ENCODE assay signal across 26 cellular contexts in genomic region chr12:14315501-14315900, GRCh38. TPM values are rescaled to one million over a fixed set of nuclear protein-coding genes. Genes with fewer than 3 reads are reported as not detected.
A peak's percentile ranks its signal among the peaks of the same experiment; 100 is the strongest.
DNase-seq lines count a peak whose midpoint lies in the region; ATAC-seq, FAIRE-seq and TF ChIP-seq lines count a peak whose summit lies in the region.
"Had no signal": no experiment of that assay in that cellular context is flagged by ENCODE, and none has a peak within 500 bp of the region (broad histone marks: within the 10 kb centered on the region; RNA-seq: fewer than 3 reads in every experiment).

No MANE protein-coding gene starts in this region.

- CTCF ChIA-PET in OCI-LY7 (lab: Charles Lee; ENCODE audit: unreplicated experiment) (interaction anchor here (0.9 to 1.5 kb wide), 2 partner anchors 26 to 31 kb away, joined by 3 to 5 read pairs; no protein-coding TSS in a partner anchor), HepG2 (lab: Yijun Ruan, JAX; ENCODE audit: low intra/inter-chr PET ratio, low total read pairs) (no interaction called here), Calu3 (lab: Charles Lee) (interaction anchor here (0.6 kb wide), 1 partner anchor 33 kb away, joined by 5 read pairs; no protein-coding TSS in a partner anchor)

- H3K9me2 ChIP-seq in OCI-LY7 (ENCODE audit: insufficient read depth, low read length) = no peaks in the 10 kb centered on the region

- TF ChIP-seq CTCF in OCI-LY7 (conservative IDR thresholded peaks at IDR 0.05; ENCODE audit: low read length) = no peak
- TF ChIP-seq CTCF in HepG2 (CRISPR knock-in tag; IDR thresholded peaks at IDR 0.05) = no peak
- no peak for TF ChIP-seq CTCF in Calu3 (IDR thresholded peaks at IDR 0.05; ENCODE audit: unreplicated experiment)

- no peak for TF ChIP-seq POLR2A in GM12891 (IDR thresholded peaks at IDR 0.05; ENCODE audit: low read depth, low read length)
- no peak for TF ChIP-seq POLR2A in HepG2 (IDR thresholded peaks at IDR 0.05; ENCODE audit: insufficient read depth in 1 of 2, low read depth in 2 of 2, low read length in 2 of 2)

- FAIRE-seq in GM12891 (lab: Jason Lieb, UNC) = peak; percentile 66
- no peak for FAIRE-seq in HepG2 (lab: Jason Lieb, UNC)
- FAIRE-seq: A204.1 had no signal

- BruUV-seq in OCI-LY7 (replicated peaks; lab: Mats Ljungman, UMichigan) (no TSS peak), HepG2 (replicated peaks; lab: Mats Ljungman, UMichigan) (no TSS peak), Calu3 (replicated peaks; lab: Mats Ljungman, UMichigan) (no TSS peak)

- H3K27ac Mint-ChIP-seq in Calu3 (ENCODE audit: unreplicated experiment) = no peak overlapping the region
- H3K27ac Mint-ChIP-seq: CD8-positive, alpha-beta T cell; HFFc6 had no signal

- H3K4me1 Mint-ChIP-seq in Calu3 (ENCODE audit: low read depth, unreplicated experiment) = no peaks in the 10 kb centered on the region

- ATAC-seq in esophagus mucosa = peak; percentile 60
- no peak for ATAC-seq in HepG2
- no peak for ATAC-seq in HG03280 (IDR thresholded peaks at IDR 0.05; ENCODE audit: unreplicated experiment)
- ATAC-seq: CD8-positive, alpha-beta T cell; PC-3; Right ventricle myocardium inferior had no signal

- no peak overlapping the region for H3K4me3 Mint-ChIP-seq in Calu3 (ENCODE audit: low read depth, unreplicated experiment)
- H3K4me3 Mint-ChIP-seq: CD8-positive, alpha-beta T cell; HFFc6 had no signal

- no peaks in the 10 kb centered on the region for H3K36me3 Mint-ChIP-seq in Calu3 (ENCODE audit: insufficient read depth, unreplicated experiment)
- H3K36me3 Mint-ChIP-seq: CD8-positive, alpha-beta T cell had no signal

- H3K27me3 Mint-ChIP-seq in Calu3 (ENCODE audit: unreplicated experiment) = no peaks in the 10 kb centered on the region
- H3K27me3 Mint-ChIP-seq: IgD-negative memory B cell had no signal

- TF ChIP-seq EP300 in HepG2 (IDR thresholded peaks at IDR 0.05; ENCODE audit: low read depth in 2 of 2, low read length in 2 of 2) = no peak
- TF ChIP-seq EP300 in HepG2 (CRISPR knock-in tag; IDR thresholded peaks at IDR 0.05; ENCODE audit: borderline replicate concordance) = no peak

- H3K27ac ChIP-seq in OCI-LY7 (ENCODE audit: low read depth, low read length, poor library complexity, severe bottlenecking) (peak overlapping the region; percentile 38), HepG2 (ENCODE audit: extremely low read length, insufficient read depth, low read length) (no peak overlapping the region)
- H3K27ac ChIP-seq: C4-2B, SJSA1 had no signal

- H3K79me2 ChIP-seq in OCI-LY7 (ENCODE audit: insufficient read depth, low read depth, low read length) (no peaks in the 10 kb centered on the region), HepG2 (ENCODE audit: insufficient read depth, low read length) (no peaks in the 10 kb centered on the region)

- H3K4me2 ChIP-seq in OCI-LY7 (ENCODE audit: low read length) (no peak overlapping the region), HepG2 (ENCODE audit: low read depth, low read length) (no peak overlapping the region)

- H2AFZ ChIP-seq in OCI-LY7 (ENCODE audit: low read length) (peak overlapping the region; percentile 13; the same call in 1 of the 2 replicates), HepG2 (ENCODE audit: low read length) (no peak overlapping the region)

- intact Hi-C loops in OCI-LY7 (cut with micrococcal nuclease; ENCODE audit: unreplicated experiment) (loop anchor here (5.0 kb wide), 1 partner anchor 58 kb away; no protein-coding TSS in a partner anchor), HepG2 (cut with micrococcal nuclease; ENCODE audit: unreplicated experiment) (no loop called here), Calu3 (cut with micrococcal nuclease; ENCODE audit: unreplicated experiment) (no loop called here)

- POLR2A ChIA-PET in OCI-LY7 (lab: Charles Lee) = interaction anchor here (0.5 to 1.5 kb wide), 9 partner anchors 9 to 42 kb away, joined by 3 to 9 read pairs (median 4); no protein-coding TSS in a partner anchor
- POLR2A ChIA-PET in HepG2 (lab: Yijun Ruan, JAX) = no interaction called here

- H3K36me3 ChIP-seq in OCI-LY7 (ENCODE audit: insufficient read depth, low read length) = peaks cover 12% of the 10 kb centered on the region
- H3K36me3 ChIP-seq in HepG2 (replicated peaks in 1 of 2; ENCODE audit: control insufficient read depth in 1 of 2, insufficient read depth in 2 of 2, low read length in 2 of 2) = no peaks in the 10 kb centered on the region
- H3K36me3 ChIP-seq: HAP-1, SJSA1 had no signal

- H3K9me3 Mint-ChIP-seq in Calu3 (ENCODE audit: low read depth, unreplicated experiment) = peaks cover 4% of the 10 kb centered on the region
- H3K9me3 Mint-ChIP-seq: CD8-positive, alpha-beta T cell had no signal

- H3K4me1 ChIP-seq in OCI-LY7 (ENCODE audit: insufficient read depth, low read length, poor library complexity, severe bottlenecking) (peaks cover 28% of the 10 kb centered on the region), HepG2 (ENCODE audit: insufficient read depth, low read length) (no peaks in the 10 kb centered on the region)
- H3K4me1 ChIP-seq: Caco-2, HAP-1, SJSA1 had no signal

- H3K9me3 ChIP-seq in OCI-LY7 (ENCODE audit: low read length) = peaks cover 11% of the 10 kb centered on the region; the same call in 1 of the 2 replicates
- H3K9me3 ChIP-seq in HepG2 (ENCODE audit: low read length) = no peaks in the 10 kb centered on the region
- H3K9me3 ChIP-seq: HAP-1 had no signal

- TF ChIP-seq RAD21 in HepG2 (CRISPR knock-in tag; IDR thresholded peaks at IDR 0.05) = no peak

- H4K20me1 ChIP-seq in OCI-LY7 (ENCODE audit: insufficient read depth, low read length) = no peaks in the 10 kb centered on the region
- no peaks in the 10 kb centered on the region for H4K20me1 ChIP-seq in HepG2 (ENCODE audit: insufficient read depth, low read length)

- no peak overlapping the region for H3K4me3 ChIP-seq in OCI-LY7 (ENCODE audit: low read depth, low read length, poor library complexity, severe bottlenecking)
- no peak overlapping the region for H3K4me3 ChIP-seq in HepG2 (replicated peaks in 1 of 3; ENCODE audit: insufficient read depth in 1 of 3, low read depth in 2 of 3, low read length in 3 of 3)
- H3K4me3 ChIP-seq: HAP-1, SJSA1 had no signal

- no peak overlapping the region for H3K9ac ChIP-seq in HepG2 (ENCODE audit: insufficient read depth, low read depth, low read length)

- DNase-seq in GM12891 (ENCODE audit: insufficient read length, low spot score) = no peak
- no peak for DNase-seq in OCI-LY7 (ENCODE audit: low spot score)
- no peak for DNase-seq in HepG2 (ENCODE audit: low spot score)
- DNase-seq in Calu3 = no peak
- no peak for DNase-seq in KG1 (lab: John Stamatoyannopoulos, UW)
- DNase-seq: Caco-2; CD8-positive, alpha-beta T cell; DMS 273 treated with DMSO at 0.1 percent for 48 hours; DMS79; GOT3; HFFc6; NCI-H1092; NCI-H1436; NCI-H2029; NCI-H446; NCI-H526; PC-3; T-helper 2 cell had no signal

- in situ Hi-C loops in HepG2 (cut with HindIII; ENCODE audit: extremely low pct_ligation_motif_present, low pct_unique_long_range_greater_than_20kb) = no loop called here

- H3K27me3 ChIP-seq in HepG2 (ENCODE audit: control insufficient read depth in 1 of 2, insufficient read depth in 2 of 2, low read length in 2 of 2) = no peaks in the 10 kb centered on the region
- H3K27me3 ChIP-seq: SJSA1 had no signal

TF ChIP-seq in GM12891, 5 proteins besides CTCF, POLR2A, EP300 and RAD21:
- TF ChIP-seq TAF1 (IDR thresholded peaks at IDR 0.05; ENCODE audit: low read depth, low read length) (no peak), POU2F2 (IDR thresholded peaks at IDR 0.05; ENCODE audit: low read depth, low read length) (no peak), SPI1 (IDR thresholded peaks at IDR 0.05; ENCODE audit: low read depth, low read length) (no peak), PAX5 (IDR thresholded peaks at IDR 0.05; ENCODE audit: insufficient read depth, low read length, severe bottlenecking) (no peak), POLR2AphosphoS5 (IDR thresholded peaks at IDR 0.05; ENCODE audit: low read depth, low read length) (no peak)

TF ChIP-seq in HepG2, 621 proteins besides CTCF, POLR2A, EP300 and RAD21 (continues in another document):
- TF ChIP-seq KMT2B (CRISPR knock-in tag; IDR thresholded peaks at IDR 0.05) = no peak
- TF ChIP-seq SP5 (CRISPR knock-in tag; IDR thresholded peaks at IDR 0.05; ENCODE audit: borderline replicate concordance, low read depth) = no peak
- no peak for TF ChIP-seq U2AF2 (IDR thresholded peaks at IDR 0.05; ENCODE audit: low read depth, low read length)
- no peak for TF ChIP-seq ATRX (CRISPR knock-in tag; IDR thresholded peaks at IDR 0.05; ENCODE audit: borderline replicate concordance)
- no peak for TF ChIP-seq ZNF274 (CRISPR knock-in tag; IDR thresholded peaks at IDR 0.05)
- TF ChIP-seq GFI1 (CRISPR knock-in tag; IDR thresholded peaks at IDR 0.05; ENCODE audit: borderline replicate concordance) = no peak
- TF ChIP-seq SIN3A (IDR thresholded peaks at IDR 0.05; ENCODE audit: borderline replicate concordance, low read depth, low read length) = no peak

RNA-seq across cellular contexts. Expression of gene ATF7IP, which starts 50.0 kb away (rescaled TPM):
- polyA plus RNA-seq in GM12891 (2012; ENCODE audit: low read depth, missing spikeins) = 14.4 TPM
- total RNA-seq in OCI-LY7 (2014; rRNA removed; shearing (Covaris generic)) = 55.6 and 69.8 TPM in 2 replicates
- total RNA-seq in OCI-LY7 (2022) (66.0 and 85.6 TPM in 2 replicates), esophagus mucosa (55.0 TPM), HepG2 (2016; rRNA removed; fragmentation: Illumina TruSeq; extraction: Trizol) (11.8 and 15.2 TPM in 2 replicates), Calu3 (2022) (72.7 and 89.0 TPM in 2 replicates)
- 13.2 and 15.0 TPM in 2 replicates for total RNA-seq in HepG2 (2016; cell fraction: cytosol; rRNA removed; fragmentation: Illumina TruSeq; extraction: Trizol; ENCODE audit: low read depth)
- 7.3 and 14.4 TPM in 2 replicates for total RNA-seq in HepG2 (2016; cell fraction: insoluble cytoplasmic fraction; rRNA removed; fragmentation: Illumina TruSeq; extraction: Trizol)
- total RNA-seq in HepG2 (2016; cell fraction: membrane; rRNA removed; fragmentation: Illumina TruSeq; extraction: Trizol) = 15.8 and 17.6 TPM in 2 replicates
- total RNA-seq in HepG2 (2016; cell fraction: nucleus; rRNA removed; fragmentation: Illumina TruSeq; extraction: Trizol) = 12.9 and 14.6 TPM in 2 replicates
- polyA plus RNA-seq in HepG2 (2011; rRNA removed) = 1.5 and 1.8 TPM in 2 replicates
- 0.78 and 0.96 TPM in 2 replicates for polyA plus RNA-seq in HepG2 (2011; cell fraction: cytosol; rRNA removed)
- polyA plus RNA-seq in HepG2 (2011; cell fraction: nucleus; rRNA removed) = 1.6 and 1.9 TPM in 2 replicates
- 1.4 and 4.3 TPM in 2 replicates for polyA plus RNA-seq in HepG2 (2012)
- 0.19 and 0.22 TPM in 2 replicates for polyA plus RNA-seq in HepG2 (2016; cell fraction: cytosol; fragmentation: Illumina TruSeq; extraction: Trizol; ENCODE audit: low read depth)
- 5.7 and 6.5 TPM in 2 replicates for polyA plus RNA-seq in HepG2 (2016; cell fraction: insoluble cytoplasmic fraction; fragmentation: Illumina TruSeq; extraction: Trizol; ENCODE audit: low read depth)
- polyA plus RNA-seq in HepG2 (2016; cell fraction: membrane; fragmentation: Illumina TruSeq; extraction: Trizol; ENCODE audit: low read depth) = 0.56 and 0.68 TPM in 2 replicates
- polyA plus RNA-seq in HepG2 (2016; cell fraction: nucleus; fragmentation: Illumina TruSeq; extraction: Trizol; ENCODE audit: insufficient read depth, low read depth) = 3.9 and 4.7 TPM in 2 replicates
- polyA minus RNA-seq in HepG2 (2011; rRNA and poly(A)+ RNA removed; ENCODE audit: low replicate concordance) = 12.7 and 41.4 TPM in 2 replicates
- 4.7 TPM in 2 replicates for polyA minus RNA-seq in HepG2 (2011; cell fraction: cytosol; rRNA and poly(A)+ RNA removed)
- polyA minus RNA-seq in HepG2 (2011; cell fraction: nucleus; rRNA and poly(A)+ RNA removed) = 15.3 and 17.4 TPM in 2 replicates
